In the genomic region with DNA sequence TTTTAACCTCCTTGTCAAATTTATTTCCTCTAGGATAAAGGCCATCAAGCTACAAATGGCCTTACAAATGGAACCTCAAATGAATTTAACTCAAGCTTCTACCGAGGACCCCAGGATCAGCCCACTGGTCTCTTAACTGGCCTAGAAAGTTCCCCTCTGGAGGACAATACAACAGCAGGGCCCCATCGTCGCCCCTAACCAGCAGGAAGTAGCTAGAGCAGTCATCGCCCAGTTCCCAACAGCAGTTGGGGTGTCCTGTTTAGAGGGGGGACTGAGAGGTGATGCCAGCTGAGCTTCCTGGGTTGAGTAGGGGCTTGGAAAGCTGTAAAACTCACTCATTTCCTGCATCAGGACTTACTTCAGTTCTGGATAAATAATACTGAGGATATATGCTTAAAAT, we compare ENCODE assay signal across 29 cellular contexts.
"Had no signal": no experiment of that assay in that cellular context is flagged by ENCODE, and none has a peak within 500 bp of the region (broad histone marks: within the 10 kb centered on the region; RNA-seq: fewer than 3 reads in every experiment).

No MANE protein-coding gene starts in this region.

- ATAC-seq: activated CD8-positive, alpha-beta memory T cell treated with anti-CD3 and anti-CD28 coated beads, Interleukin-2, amount 10 ng/mL, durations not matched to agents 7 days and 5 days; activated naive CD8-positive, alpha-beta T cell treated with anti-CD3 and anti-CD28 coated beads, Interleukin-2, amount 50 U/mL, for 24 hours; activated T-cell treated with anti-CD3 and anti-CD28 coated beads, Interleukin-2, amount 50 U/mL, for 72 hours; body of pancreas; effector memory CD8-positive, alpha-beta T cell; foreskin keratinocyte; gastrocnemius medialis; heart left ventricle had no signal

- DNase-seq: activated CD4-positive, alpha-beta memory T cell treated with anti-CD3 and anti-CD28 coated beads, Interleukin-2, amount 10 ng/mL, durations not matched to agents 7 days and 5 days; activated CD4-positive, alpha-beta T cell treated with anti-CD3 and anti-CD28 coated beads for 4 hours; activated CD4-positive, CD25-positive, alpha-beta regulatory T cell; activated CD4-positive, CD25-positive, alpha-beta regulatory T cell treated with anti-CD3 and anti-CD28 coated beads, Interleukin-2, amount 50 U/mL, for 72 hours; activated CD8-positive, alpha-beta memory T cell treated with anti-CD3 and anti-CD28 coated beads, Interleukin-2, amount 10 ng/mL, durations not matched to agents 7 days and 5 days; activated CD8-positive, alpha-beta memory T cell treated with anti-CD3 and anti-CD28 coated beads, Interleukin-2, amount 50 U/mL, for 4 hours; activated gamma-delta T cell; activated naive CD4-positive, alpha-beta T cell; activated naive CD8-positive, alpha-beta T cell treated with anti-CD3 and anti-CD28 coated beads for 36 hours; activated naive CD8-positive, alpha-beta T cell treated with anti-CD3 and anti-CD28 coated beads, Interleukin-2, amount 50 U/mL, for 24 hours; activated T-cell treated with anti-CD3 and anti-CD28 coated beads for 4 hours; activated T-cell treated with anti-CD3 and anti-CD28 coated beads, Interleukin-2, amount 50 U/mL, for 24 hours; activated T-cell treated with anti-CD3 and anti-CD28 coated beads, Interleukin-2, amount 50 U/mL, for 72 hours; adrenal gland; amygdala; aorta; body of pancreas; caudate nucleus; cortex of kidney; dermis blood vessel endothelial cell; effector CD4-positive, alpha-beta T cell; effector memory CD8-positive, alpha-beta T cell; foreskin keratinocyte; gastrocnemius medialis; glutamatergic neuron; heart left ventricle; T-helper 2 cell had no signal

- H3K27me3 Mint-ChIP-seq: activated CD4-positive, alpha-beta memory T cell treated with anti-CD3 and anti-CD28 coated beads, Interleukin-2, amount 10 ng/mL, durations not matched to agents 7 days and 5 days; activated CD8-positive, alpha-beta memory T cell treated with anti-CD3 and anti-CD28 coated beads, Interleukin-2, amount 10 ng/mL, durations not matched to agents 7 days and 5 days; activated naive CD4-positive, alpha-beta T cell treated with anti-CD3 and anti-CD28 coated beads, Interleukin-2, amount 50 U/mL, for 24 hours; activated naive CD8-positive, alpha-beta T cell treated with anti-CD3 and anti-CD28 coated beads for 36 hours; activated naive CD8-positive, alpha-beta T cell treated with anti-CD3 and anti-CD28 coated beads, Interleukin-2, amount 50 U/mL, for 24 hours; activated T-cell treated with anti-CD3 and anti-CD28 coated beads, Interleukin-2, amount 50 U/mL, for 24 hours; effector memory CD8-positive, alpha-beta T cell had no signal

- H3K4me3 ChIP-seq: adrenal gland, body of pancreas, esophagus muscularis mucosa, gastrocnemius medialis, heart left ventricle had no signal

- H3K27ac ChIP-seq: adrenal gland, body of pancreas, esophagus muscularis mucosa, foreskin keratinocyte, gastrocnemius medialis, heart left ventricle had no signal

- H3K36me3 ChIP-seq: adrenal gland, gastrocnemius medialis had no signal

- H3K4me1 Mint-ChIP-seq: activated CD4-positive, alpha-beta memory T cell treated with anti-CD3 and anti-CD28 coated beads, Interleukin-2, amount 10 ng/mL, durations not matched to agents 7 days and 5 days had no signal

- H3K4me3 Mint-ChIP-seq: activated CD4-positive, alpha-beta memory T cell treated with anti-CD3 and anti-CD28 coated beads, Interleukin-2, amount 10 ng/mL, durations not matched to agents 7 days and 5 days; activated CD8-positive, alpha-beta memory T cell treated with anti-CD3 and anti-CD28 coated beads, Interleukin-2, amount 10 ng/mL, durations not matched to agents 7 days and 5 days; activated naive CD4-positive, alpha-beta T cell treated with anti-CD3 and anti-CD28 coated beads, Interleukin-2, amount 50 U/mL, for 24 hours; activated naive CD8-positive, alpha-beta T cell treated with anti-CD3 and anti-CD28 coated beads for 36 hours; activated naive CD8-positive, alpha-beta T cell treated with anti-CD3 and anti-CD28 coated beads, Interleukin-2, amount 50 U/mL, for 24 hours; activated T-cell treated with anti-CD3 and anti-CD28 coated beads, Interleukin-2, amount 50 U/mL, for 24 hours; activated T-cell treated with anti-CD3 and anti-CD28 coated beads, Interleukin-2, amount 50 U/mL, for 72 hours; effector memory CD8-positive, alpha-beta T cell had no signal

- H3K9me3 Mint-ChIP-seq: activated naive CD4-positive, alpha-beta T cell treated with anti-CD3 and anti-CD28 coated beads, Interleukin-2, amount 50 U/mL, for 24 hours; effector memory CD8-positive, alpha-beta T cell had no signal

- H3K4me1 ChIP-seq: foreskin keratinocyte had no signal

- H3K9me3 ChIP-seq: adrenal gland, body of pancreas, esophagus muscularis mucosa, gastrocnemius medialis had no signal

- H3K27me3 ChIP-seq: adrenal gland, body of pancreas, esophagus muscularis mucosa, foreskin keratinocyte, gastrocnemius medialis, heart left ventricle had no signal

- H3K27ac Mint-ChIP-seq: activated CD4-positive, alpha-beta memory T cell treated with anti-CD3 and anti-CD28 coated beads, Interleukin-2, amount 10 ng/mL, durations not matched to agents 7 days and 5 days; activated CD8-positive, alpha-beta memory T cell treated with anti-CD3 and anti-CD28 coated beads, Interleukin-2, amount 10 ng/mL, durations not matched to agents 7 days and 5 days; activated naive CD8-positive, alpha-beta T cell treated with anti-CD3 and anti-CD28 coated beads for 36 hours; activated naive CD8-positive, alpha-beta T cell treated with anti-CD3 and anti-CD28 coated beads, Interleukin-2, amount 50 U/mL, for 24 hours; activated T-cell treated with anti-CD3 and anti-CD28 coated beads, Interleukin-2, amount 50 U/mL, for 24 hours; activated T-cell treated with anti-CD3 and anti-CD28 coated beads, Interleukin-2, amount 50 U/mL, for 72 hours; effector memory CD8-positive, alpha-beta T cell had no signal
